In genomic region chr11:12170984-12171383, GRCh38 we compare ENCODE assay signal across 11 cellular contexts.
DNase-seq lines count a peak whose midpoint lies in the region; ATAC-seq and TF ChIP-seq lines count a peak whose summit lies in the region.
"Had no signal": no experiment of that assay in that cellular context is flagged by ENCODE, and none has a peak within 500 bp of the region (broad histone marks: within the 10 kb centered on the region; RNA-seq: fewer than 3 reads in every experiment).

No MANE protein-coding gene starts in this region.

- H3K36me3 Mint-ChIP-seq in T-cell, result no peaks in the 10 kb centered on the region
- H3K36me3 Mint-ChIP-seq: mesothelial cell of epicardium had no signal

- no peaks in the 10 kb centered on the region for H3K27me3 ChIP-seq in BLaER1 treated with 17β-estradiol and CSF1 and Interleukin-3, amounts not matched to agents 10 nM and 100 nM
- H3K27me3 ChIP-seq in PC-9 (ENCODE audit: insufficient read depth, low read depth), result no peaks in the 10 kb centered on the region
- H3K27me3 ChIP-seq in psoas muscle (ENCODE audit: insufficient read depth in 3 of 3, low read length in 2 of 3), result no peaks in the 10 kb centered on the region

- peak overlapping the region in 7 of 11 experiments; percentile 15 to 74 (median 54); a peak in 11 of 22 replicates for H3K4me2 ChIP-seq in BLaER1 treated with 17β-estradiol and CSF1 and Interleukin-3, amounts not matched to agents 10 nM and 100 nM
- no peak overlapping the region for H3K4me2 ChIP-seq in PC-9

- H3F3A ChIP-seq in PC-9 (ENCODE audit: insufficient read depth, low read depth), result peaks cover 44% of the 10 kb centered on the region

- CTCF ChIA-PET in PC-9 (lab: Charles Lee), result no interaction called here
- CTCF ChIA-PET in T-cell (lab: Charles Lee), result no interaction called here

- POLR2A ChIA-PET in PC-9 (lab: Charles Lee; ENCODE audit: unreplicated experiment) (interaction anchor here (0.7 kb wide), 1 partner anchor 12 kb away, joined by 4 read pairs; no protein-coding TSS in a partner anchor), T-cell (lab: Charles Lee) (interaction anchor here in 1 of 2 donors (0.5 kb wide), 1 partner anchor 91 kb away, joined by 4 read pairs; no protein-coding TSS in a partner anchor)

- intact Hi-C loops in PC-9 (cut with micrococcal nuclease; ENCODE audit: unreplicated experiment), result no loop called here
- intact Hi-C loops in psoas muscle (cut with DNase I), result no loop called here

- H3K4me1 Mint-ChIP-seq in T-cell, result peaks cover 15 to 29% (median 17%) of the 10 kb centered on the region in 3 donors

- peaks cover 23% of the 10 kb centered on the region for H3K79me2 ChIP-seq in PC-9 (ENCODE audit: low read depth)

- H3K4me3 Mint-ChIP-seq in T-cell, result no peak overlapping the region
- H3K4me3 Mint-ChIP-seq: activated naive CD4-positive, alpha-beta T cell treated with anti-CD3 and anti-CD28 coated beads, Interleukin-2, amount 50 U/mL, for 24 hours; mesothelial cell of epicardium had no signal

- TF ChIP-seq CTCF in PC-9 (conservative IDR thresholded peaks at IDR 0.05) (no peak), fibroblast of mammary gland (conservative IDR thresholded peaks at IDR 0.05; ENCODE audit: control insufficient read depth, insufficient read depth, low read depth, low read length) (no peak), psoas muscle (IDR thresholded peaks at IDR 0.05) (no peak)

- no peaks in the 10 kb centered on the region; a peak in 1 of 22 replicates for H3K36me3 ChIP-seq in BLaER1 treated with 17β-estradiol and CSF1 and Interleukin-3, amounts not matched to agents 10 nM and 100 nM
- H3K36me3 ChIP-seq in PC-9 (ENCODE audit: low read depth) (0 out of 2 replicates have a peak, but pooled peaks cover 4% of the 10 kb centered on the region), psoas muscle (ENCODE audit: insufficient read depth in 1 of 2, low read depth in 1 of 2) (no peaks in the 10 kb centered on the region)
- H3K36me3 ChIP-seq: WERI-Rb-1 had no signal

- ATAC-seq in psoas muscle, result peak in 2 of 4 donors; percentile 34 to 59
- no peak for ATAC-seq in GM21367 (IDR thresholded peaks at IDR 0.05; ENCODE audit: unreplicated experiment)
- no peak for ATAC-seq in T-cell (replicated peaks in 1 of 4)

- H3K27ac Mint-ChIP-seq in T-cell, result no peak overlapping the region
- H3K27ac Mint-ChIP-seq: mesothelial cell of epicardium had no signal

- no peak overlapping the region; a peak in 1 of 22 replicates for H3K9ac ChIP-seq in BLaER1 treated with 17β-estradiol and CSF1 and Interleukin-3, amounts not matched to agents 10 nM and 100 nM

- BruUV-seq in PC-9 (replicated peaks; lab: Mats Ljungman, UMichigan), result no TSS peak

- no peaks in the 10 kb centered on the region for H3K9me3 Mint-ChIP-seq in T-cell
- H3K9me3 Mint-ChIP-seq: activated naive CD4-positive, alpha-beta T cell treated with anti-CD3 and anti-CD28 coated beads, Interleukin-2, amount 50 U/mL, for 24 hours; mesothelial cell of epicardium had no signal

- peak overlapping the region in 2 of 11 experiments; percentile 22 to 48; a peak in 3 of 22 replicates for H3K27ac ChIP-seq in BLaER1 treated with 17β-estradiol and CSF1 and Interleukin-3, amounts not matched to agents 10 nM and 100 nM
- peak overlapping the region; percentile 41; the same call in 1 of the 2 replicates for H3K27ac ChIP-seq in PC-9
- H3K27ac ChIP-seq in psoas muscle, result no peak overlapping the region
- H3K27ac ChIP-seq: WERI-Rb-1 had no signal

- 50 to 63% (median 60%) methylated on average over 5 of the region's 5 CpGs for WGBS in psoas muscle, 3 donors

- H4K20me1 ChIP-seq in BLaER1 treated with 17β-estradiol and CSF1 and Interleukin-3, amounts not matched to agents 10 nM and 100 nM, result no peaks in the 10 kb centered on the region
- H4K20me1 ChIP-seq in PC-9 (ENCODE audit: insufficient read depth), result no peaks in the 10 kb centered on the region

- H3K9me2 ChIP-seq in PC-9 (ENCODE audit: insufficient read depth), result no peaks in the 10 kb centered on the region

- H3K4me3 ChIP-seq in BLaER1 treated with 17β-estradiol and CSF1 and Interleukin-3, amounts not matched to agents 10 nM and 100 nM, result no peak overlapping the region
- H3K4me3 ChIP-seq in PC-9 (no peak overlapping the region), fibroblast of mammary gland (ENCODE audit: control insufficient read depth, low read depth, low read length) (no peak overlapping the region), psoas muscle (no peak overlapping the region)

- DNase-seq in PC-9 (no peak), fibroblast of mammary gland (ENCODE audit: low read depth) (peak; percentile 89), psoas muscle (peak; percentile 59 to 74), hippocampal formation (lab: John Stamatoyannopoulos, UW) (no peak), T-cell (no peak)
- no peak for DNase-seq in stimulated activated CD4-positive, alpha-beta T cell treated with anti-CD3 and anti-CD28 coated beads, Interleukin-2, amount 100 ng/mL, for 24 hours
- DNase-seq: WERI-Rb-1 had no signal

- H3K9me3 ChIP-seq in BLaER1 treated with 17β-estradiol and CSF1 and Interleukin-3, amounts not matched to agents 10 nM and 100 nM (replicated peaks in 1 of 11), result peaks cover 0 to 6% (median 3%) of the 10 kb centered on the region in 11 experiments; a peak in 5 of 22 replicates
- H3K9me3 ChIP-seq in PC-9 (ENCODE audit: insufficient read depth, low read depth) (no peaks in the 10 kb centered on the region), psoas muscle (no peaks in the 10 kb centered on the region)

- no peaks in the 10 kb centered on the region for H3K27me3 Mint-ChIP-seq in T-cell
- H3K27me3 Mint-ChIP-seq: activated naive CD4-positive, alpha-beta T cell treated with anti-CD3 and anti-CD28 coated beads, Interleukin-2, amount 50 U/mL, for 24 hours had no signal

- H3K4me1 ChIP-seq in BLaER1 treated with 17β-estradiol and CSF1 and Interleukin-3, amounts not matched to agents 10 nM and 100 nM, result peaks cover 0 to 83% (median 45%) of the 10 kb centered on the region in 10 experiments; a peak in 16 of 20 replicates
- H3K4me1 ChIP-seq in PC-9 (replicated peaks; ENCODE audit: insufficient read depth), result peaks cover 68% of the 10 kb centered on the region
- no peaks in the 10 kb centered on the region for H3K4me1 ChIP-seq in psoas muscle

- H2AFZ ChIP-seq in PC-9, result no peak overlapping the region

Comparison
In these comparisons a context has a peak if more than half of its experiments do, and no peak if none do; other contexts are left out.
1. DNase-seq: peak in fibroblast of mammary gland (single experiment) and psoas muscle (2 of 2); none in PC-9 (0 of 2), stimulated activated CD4-positive, alpha-beta T cell treated with anti-CD3 and anti-CD28 coated beads, Interleukin-2, amount 100 ng/mL, for 24 hours (0 of 2), hippocampal formation (0 of 2) and T-cell (0 of 34).